In the genomic region with DNA sequence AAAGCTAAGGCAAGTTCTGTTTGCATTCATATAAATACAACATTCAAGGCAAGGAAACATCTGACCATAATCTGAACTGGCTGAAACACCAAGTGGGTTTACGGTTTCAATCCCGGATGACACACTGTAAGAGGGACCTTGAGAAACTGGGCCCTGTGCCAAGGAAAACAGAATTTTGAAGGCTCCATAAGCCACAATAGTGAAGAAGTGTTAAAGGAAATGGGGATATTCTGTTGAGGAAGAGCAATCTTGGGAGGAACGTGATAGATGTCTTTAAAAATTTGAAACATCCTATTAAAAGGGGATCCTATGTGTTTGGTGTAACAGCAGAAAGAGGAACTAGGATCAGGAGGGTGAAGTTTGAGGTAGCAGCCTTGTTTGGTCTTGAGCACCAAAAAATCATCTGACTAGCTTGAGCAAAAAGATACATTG, we compare ENCODE assay signal across 8 cellular contexts.
DNase-seq lines count a peak whose midpoint lies in the region; ATAC-seq and TF ChIP-seq lines count a peak whose summit lies in the region.

No MANE protein-coding gene starts in this region.

- peaks cover 15% of the 10 kb centered on the region for H3K9me3 Mint-ChIP-seq in type B pancreatic cell
- peaks cover 6% of the 10 kb centered on the region for H3K9me3 Mint-ChIP-seq in chondrocyte (ENCODE audit: low read depth)

- H3K9me3 ChIP-seq in PC-3 (ENCODE audit: low read length) = no peaks in the 10 kb centered on the region

- CTCF ChIA-PET in PC-3 (lab: Charles Lee) = no interaction called here

- peak overlapping the region; percentile 100 for H3K27ac ChIP-seq in PC-3 (ENCODE audit: low read length)

- H3K9ac ChIP-seq in PC-3 (ENCODE audit: low read length) = no peak overlapping the region

- H3K36me3 ChIP-seq in PC-3 (ENCODE audit: low read depth, low read length) = no peaks in the 10 kb centered on the region

- DNase-seq in DMS79 (lab: John Stamatoyannopoulos, UW) (peak; percentile 78), PC-3 (peak; percentile 92), fibroblast of gingiva (ENCODE audit: low read depth) (peak; percentile 86), type B pancreatic cell (ENCODE audit: extremely low spot score, unreplicated experiment) (no peak), NCI-H128 (lab: John Stamatoyannopoulos, UW; ENCODE audit: unreplicated experiment) (no peak), chondrocyte (ENCODE audit: low spot score) (no peak)

- H4K20me1 ChIP-seq in PC-3 (ENCODE audit: low read length) = no peaks in the 10 kb centered on the region

- BruUV-seq in PC-3 (replicated peaks; lab: Mats Ljungman, UMichigan) = no TSS peak

- H3K9me2 ChIP-seq in PC-3 (replicated peaks; ENCODE audit: low read length) = no peaks in the 10 kb centered on the region

- no peak overlapping the region for H3K4me3 ChIP-seq in PC-3 (ENCODE audit: low read length)

- H3K4me1 Mint-ChIP-seq in type B pancreatic cell (ENCODE audit: unreplicated experiment) (peaks cover 53% of the 10 kb centered on the region), chondrocyte (ENCODE audit: low read depth) (peaks cover 44% of the 10 kb centered on the region)

- H2AFZ ChIP-seq in PC-3 (ENCODE audit: low read length) = no peak overlapping the region

- POLR2A ChIA-PET in PC-3 (lab: Charles Lee; ENCODE audit: unreplicated experiment) = no interaction called here

- H3K36me3 Mint-ChIP-seq in type B pancreatic cell = peaks cover 3% of the 10 kb centered on the region
- no peaks in the 10 kb centered on the region for H3K36me3 Mint-ChIP-seq in chondrocyte (ENCODE audit: low read depth)

- intact Hi-C loops in PC-3 (cut with micrococcal nuclease) = no loop called here

- peak overlapping the region; percentile 10 for H3K27ac Mint-ChIP-seq in type B pancreatic cell
- no peak overlapping the region for H3K27ac Mint-ChIP-seq in chondrocyte (ENCODE audit: unreplicated experiment)

- H3F3A ChIP-seq in PC-3 (ENCODE audit: low read length, unreplicated experiment) = peaks cover 14% of the 10 kb centered on the region

- H3K27me3 Mint-ChIP-seq in type B pancreatic cell = peaks cover 6% of the 10 kb centered on the region
- H3K27me3 Mint-ChIP-seq in chondrocyte (ENCODE audit: low read depth) = no peaks in the 10 kb centered on the region

- ATAC-seq in GM19351 (IDR thresholded peaks at IDR 0.05; ENCODE audit: unreplicated experiment) (peak; percentile 87), HG03342 (IDR thresholded peaks at IDR 0.05; ENCODE audit: unreplicated experiment) (peak; percentile 92), PC-3 (peak; percentile 14; the same call in 1 of the 2 replicates)

- peaks cover 47% of the 10 kb centered on the region for H3K4me1 ChIP-seq in PC-3 (ENCODE audit: insufficient read depth, low read length)

- no peaks in the 10 kb centered on the region for H3K27me3 ChIP-seq in PC-3 (ENCODE audit: low read length)

- H3K79me2 ChIP-seq in PC-3 (ENCODE audit: low read length) = no peaks in the 10 kb centered on the region

- TF ChIP-seq CTCF in PC-3 (conservative IDR thresholded peaks at IDR 0.05; ENCODE audit: low read depth, low read length) (no peak), type B pancreatic cell (conservative IDR thresholded peaks at IDR 0.05) (no peak), chondrocyte (IDR thresholded peaks at IDR 0.05) (no peak)

- H3K4me2 ChIP-seq in PC-3 (ENCODE audit: low read length) = peak overlapping the region; percentile 85

- H3K4me3 Mint-ChIP-seq in type B pancreatic cell (peak overlapping the region; percentile 7), chondrocyte (ENCODE audit: unreplicated experiment) (no peak overlapping the region)

Comparison
In these comparisons a context has a peak if more than half of its experiments do, and no peak if none do; other contexts are left out.
1. DNase-seq: peak in DMS79 (single experiment), PC-3 (single experiment) and fibroblast of gingiva (single experiment); none in type B pancreatic cell (single experiment), NCI-H128 (single experiment) and chondrocyte (single experiment).
2. ATAC-seq: peak in every context shown above with its lines; median percentile 92 in HG03342; 87 in GM19351; 14 in PC-3.